Comparison of ENCODE assay signal across 9 cellular contexts in genomic region chr5:140840978-140841962, GRCh38. TPM values are rescaled to one million over a fixed set of nuclear protein-coding genes. Genes with fewer than 3 reads are reported as not detected.
DNase-seq lines count a peak whose midpoint lies in the region; ATAC-seq and TF ChIP-seq lines count a peak whose summit lies in the region.
"Had no signal": no experiment of that assay in that cellular context is flagged by ENCODE, and none has a peak within 500 bp of the region (broad histone marks: within the 10 kb centered on the region; RNA-seq: fewer than 3 reads in every experiment).

TSS of gene PCDHA8 (plus strand) at chr5:140841187. CDS start at chr5:140841322, 135 bp downstream.

- H3K9me2 ChIP-seq in HCT116 (ENCODE audit: insufficient read depth), result no peaks in the 10 kb centered on the region

- no peak within 1 kb of the TSS; the same call in 1 of the 2 replicates for H3K4me3 ChIP-seq in AG10803 (ENCODE audit: low read length)
- no peak within 1 kb of the TSS for H3K4me3 ChIP-seq in HCT116 (replicated peaks in 1 of 2; ENCODE audit: low read depth in 1 of 2, low read length in 2 of 2)
- H3K4me3 ChIP-seq in Panc1 (ENCODE audit: low read depth in 2 of 2, low read length in 2 of 2), result peak within 1 kb of the TSS; percentile 37 to 50

- H3K9me3 Mint-ChIP-seq in type B pancreatic cell, result peaks cover 11% of the 10 kb centered on the region
- H3K9me3 Mint-ChIP-seq in effector memory CD8-positive, alpha-beta T cell, result no peaks in the 10 kb centered on the region

- peaks cover 20% of the 10 kb centered on the region for H3K36me3 Mint-ChIP-seq in type B pancreatic cell
- H3K36me3 Mint-ChIP-seq in effector memory CD8-positive, alpha-beta T cell (ENCODE audit: insufficient read depth), result no peaks in the 10 kb centered on the region

- H3K9ac ChIP-seq in HCT116 (ENCODE audit: low read length), result no peak within 1 kb of the TSS

- POLR2A ChIA-PET in HCT116 (lab: Charles Lee), result no interaction called here
- POLR2A ChIA-PET in Panc1 (lab: Charles Lee), result no interaction called here

- peak; percentile 64 for TF ChIP-seq RAD21 in HCT116 (IDR thresholded peaks at IDR 0.05; ENCODE audit: low read depth)

- no peaks in the 10 kb centered on the region for H3K79me2 ChIP-seq in HCT116 (ENCODE audit: insufficient read depth, low read length)

- RAD21 ChIA-PET in HCT116 (lab: Charles Lee; ENCODE audit: low non-redundant PET in 1 of 2, low total read pairs in 2 of 2, uncharacterized antibody in 2 of 2, unreplicated experiment in 2 of 2), result no interaction called here

- H3K4me1 ChIP-seq in HCT116 (ENCODE audit: control insufficient read depth in 1 of 2, insufficient read depth in 2 of 2, low read length in 2 of 2) (no peaks in the 10 kb centered on the region), Panc1 (ENCODE audit: control insufficient read depth, insufficient read depth, low read length) (no peaks in the 10 kb centered on the region)

- no peak within 1 kb of the TSS for H3K27ac ChIP-seq in HCT116 (ENCODE audit: low read depth, low read length)
- no peak within 1 kb of the TSS for H3K27ac ChIP-seq in Panc1 (ENCODE audit: low read length)

- H3K9me3 ChIP-seq in HCT116 (ENCODE audit: control insufficient read depth in 1 of 2, insufficient read depth in 1 of 2, low read depth in 1 of 2, low read length in 2 of 2), result no peaks in the 10 kb centered on the region; a peak in 1 of 4 replicates
- no peaks in the 10 kb centered on the region for H3K9me3 ChIP-seq in Panc1 (ENCODE audit: control insufficient read depth, insufficient read depth, low read depth, low read length)

- H3K27me3 ChIP-seq in HCT116 (ENCODE audit: insufficient read depth, low read length), result no peaks in the 10 kb centered on the region
- no peaks in the 10 kb centered on the region for H3K27me3 ChIP-seq in Panc1 (ENCODE audit: control insufficient read depth, insufficient read depth, low read length)

- H3K27ac Mint-ChIP-seq in type B pancreatic cell, result no peak within 1 kb of the TSS
- no peak within 1 kb of the TSS for H3K27ac Mint-ChIP-seq in effector memory CD8-positive, alpha-beta T cell

- ATAC-seq in HCT116 (no peak), Panc1 (peak; percentile 78), HG02763 (IDR thresholded peaks at IDR 0.05; ENCODE audit: unreplicated experiment) (no peak)
- ATAC-seq in effector memory CD8-positive, alpha-beta T cell (replicated peaks), result no peak

- CTCF ChIA-PET in HCT116 (lab: Charles Lee) (interaction anchor here (1.2 to 1.9 kb wide), 2 partner anchors 194 to 200 kb away, joined by 4 to 7 read pairs; no protein-coding TSS in a partner anchor), Panc1 (lab: Charles Lee) (interaction anchor here (0.6 to 1.3 kb wide), 4 partner anchors 14 to 200 kb away, joined by 3 to 7 read pairs (median 4); no protein-coding TSS in a partner anchor)

- H2AFZ ChIP-seq in HCT116 (ENCODE audit: low read depth, low read length, poor library complexity, severe bottlenecking), result no peak within 1 kb of the TSS

- H3K27me3 Mint-ChIP-seq in type B pancreatic cell, result no peaks in the 10 kb centered on the region
- peaks cover 14 to 15% of the 10 kb centered on the region in 2 donors for H3K27me3 Mint-ChIP-seq in effector memory CD8-positive, alpha-beta T cell

- no peak within 1 kb of the TSS for H3K4me2 ChIP-seq in HCT116 (ENCODE audit: low read length)

- no peaks in the 10 kb centered on the region for H4K20me1 ChIP-seq in HCT116 (ENCODE audit: insufficient read depth)

- no peak for TF ChIP-seq POLR2A in HCT116 (IDR thresholded peaks at IDR 0.05; ENCODE audit: borderline replicate concordance, extremely low read depth, insufficient read depth, insufficient read length)

- no peaks in the 10 kb centered on the region for H3K36me3 ChIP-seq in HCT116 (ENCODE audit: control insufficient read depth in 1 of 2, insufficient read depth in 2 of 2, low read length in 2 of 2)
- H3K36me3 ChIP-seq in Panc1 (ENCODE audit: control insufficient read depth, insufficient read depth, low read length), result no peaks in the 10 kb centered on the region

- no TSS peak for BruUV-seq in HCT116 (replicated peaks; lab: Mats Ljungman, UMichigan)
- BruUV-seq in Panc1 (replicated peaks; lab: Mats Ljungman, UMichigan), result no TSS peak

- in situ Hi-C loops in Panc1 (cut with HindIII; ENCODE audit: low pct_unique_long_range_greater_than_20kb, low sequenced_read_pairs), result no loop called here

- intact Hi-C loops in HCT116 (cut with micrococcal nuclease), result loop anchor here (1.0 kb wide), 1 partner anchor 200 kb away; no protein-coding TSS in a partner anchor
- intact Hi-C loops in Panc1 (cut with micrococcal nuclease; ENCODE audit: unreplicated experiment), result loop anchor here (1.0 kb wide), 1 partner anchor 200 kb away; no protein-coding TSS in a partner anchor

- DNase-seq in AG10803 (ENCODE audit: low read depth) (no peak), HCT116 (ENCODE audit: low read depth, low spot score) (peak; percentile 13), Panc1 (ENCODE audit: low read depth, low spot score) (no peak), germinal center (ENCODE audit: low spot score) (peak; percentile 4), type B pancreatic cell (ENCODE audit: extremely low spot score, unreplicated experiment) (no peak), NCI-H510A treated with DMSO at 0.1 percent for 48 hours (lab: John Stamatoyannopoulos, UW) (no peak)
- DNase-seq in effector memory CD8-positive, alpha-beta T cell, result no peak
- DNase-seq: activated T-cell treated with anti-CD3 and anti-CD28 coated beads for 4 hours had no signal

- no peaks in the 10 kb centered on the region for H3K4me1 Mint-ChIP-seq in type B pancreatic cell (ENCODE audit: unreplicated experiment)
- H3K4me1 Mint-ChIP-seq in effector memory CD8-positive, alpha-beta T cell (ENCODE audit: low read depth in 2 of 2), result no peaks in the 10 kb centered on the region

- no peak within 1 kb of the TSS for H3K4me3 Mint-ChIP-seq in type B pancreatic cell
- H3K4me3 Mint-ChIP-seq in effector memory CD8-positive, alpha-beta T cell, result no peak within 1 kb of the TSS

- TF ChIP-seq CTCF in AG10803 (conservative IDR thresholded peaks at IDR 0.05; ENCODE audit: low read length) (peak; percentile 25), HCT116 (IDR thresholded peaks at IDR 0.05 in 2 of 3, conservative IDR thresholded peaks at IDR 0.05 in 1 of 3; ENCODE audit: borderline replicate concordance in 1 of 3, insufficient read depth in 1 of 3, low read depth in 2 of 3, low read length in 2 of 3) (peak; percentile 24 to 58 (median 39); a peak in 3 of 6 replicates), Panc1 (IDR thresholded peaks at IDR 0.05) (peak; percentile 71), type B pancreatic cell (conservative IDR thresholded peaks at IDR 0.05) (no peak)

TF ChIP-seq in HCT116, 20 proteins besides CTCF, POLR2A, EP300 and RAD21 (continues in another document):
- TF ChIP-seq ATF3 (IDR thresholded peaks at IDR 0.05), result no peak
- TF ChIP-seq SP1 (IDR thresholded peaks at IDR 0.05; ENCODE audit: low read depth), result no peak
- TF ChIP-seq CEBPB (IDR thresholded peaks at IDR 0.05; ENCODE audit: low read depth), result no peak
- no peak for TF ChIP-seq MAX (IDR thresholded peaks at IDR 0.05)
- TF ChIP-seq SRF (IDR thresholded peaks at IDR 0.05; ENCODE audit: low read depth), result no peak
- TF ChIP-seq EZH2 (IDR thresholded peaks at IDR 0.05), result no peak
- TF ChIP-seq EGR1 (IDR thresholded peaks at IDR 0.05; ENCODE audit: low read depth), result no peak
- no peak for TF ChIP-seq SIN3A (IDR thresholded peaks at IDR 0.05; ENCODE audit: low read depth)
- TF ChIP-seq FOSL1 (IDR thresholded peaks at IDR 0.05; ENCODE audit: low read depth), result no peak
- no peak for TF ChIP-seq ZNF274 (IDR thresholded peaks at IDR 0.05; ENCODE audit: low read depth, low read length)
- no peak for TF ChIP-seq ZFX (IDR thresholded peaks at IDR 0.05)
- no peak for TF ChIP-seq ELF1 (IDR thresholded peaks at IDR 0.05; ENCODE audit: borderline replicate concordance, low read depth)
- TF ChIP-seq ZBTB33 (IDR thresholded peaks at IDR 0.05; ENCODE audit: extremely low read depth, insufficient replicate concordance, low read length), result no peak

RNA-seq across cellular contexts. Expression of gene PCDHA8, which starts in this region (rescaled TPM):
- total RNA-seq in HCT116 (2021; ENCODE audit: unreplicated experiment) (not detected), Panc1 (2021; ENCODE audit: unreplicated experiment) (0.10 TPM), type B pancreatic cell (ENCODE audit: low replicate concordance) (2.9 TPM in 2 replicates)
- polyA plus RNA-seq in HCT116 (2012), result not detected in 2 replicates
- 0.41 TPM for polyA plus RNA-seq in Panc1 (2012; ENCODE audit: insufficient read length)

Comparison
In these comparisons a context has a peak if more than half of its experiments do, and no peak if none do; other contexts are left out.
1. Peak in DNase-seq in HCT116; RNA of the gene not detected or under 1 TPM.
2. Peak in ATAC-seq and H3K4me3 ChIP-seq in Panc1; RNA of the gene not detected or under 1 TPM.